In the genomic region with DNA sequence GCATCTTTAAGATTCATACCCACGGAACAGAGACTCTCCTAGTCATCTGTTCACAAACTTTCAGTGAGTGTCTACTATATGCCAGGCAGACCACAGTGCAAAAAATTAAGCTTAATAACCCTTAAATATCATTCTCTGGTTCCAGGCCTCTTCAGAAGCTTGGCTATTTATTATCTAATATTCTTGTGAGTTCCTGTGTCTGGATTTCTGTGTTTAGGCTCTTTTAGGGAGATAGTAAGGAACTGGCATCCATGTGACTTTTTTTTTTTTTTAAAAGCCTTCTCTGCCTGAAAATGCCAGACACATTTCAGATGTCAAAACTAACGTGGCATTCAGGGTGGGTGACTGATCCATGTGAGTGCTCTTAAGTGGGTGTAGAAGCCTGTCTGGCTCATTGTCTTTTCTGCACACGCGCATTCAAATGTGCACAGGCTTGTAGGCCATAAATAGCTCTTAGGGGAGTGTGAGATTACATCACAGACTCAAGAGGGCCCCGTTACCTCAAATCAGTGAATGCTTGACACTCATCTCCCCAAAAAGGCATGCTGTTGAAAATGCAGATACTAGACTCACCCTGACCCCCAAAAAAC, we compare ENCODE assay signal across 25 cellular contexts.
DNase-seq lines count a peak whose midpoint lies in the region; ATAC-seq and TF ChIP-seq lines count a peak whose summit lies in the region.
"Had no signal": no experiment of that assay in that cellular context is flagged by ENCODE, and none has a peak within 500 bp of the region (broad histone marks: within the 10 kb centered on the region; RNA-seq: fewer than 3 reads in every experiment).

No MANE protein-coding gene starts in this region.

- TF ChIP-seq CTCF in left ventricle myocardium inferior (IDR thresholded peaks at IDR 0.05; ENCODE audit: borderline replicate concordance): no peak
- TF ChIP-seq CTCF in osteocyte (IDR thresholded peaks at IDR 0.05): no peak

- H3K36me3 Mint-ChIP-seq in T-helper 17 cell (ENCODE audit: low read depth) (peaks cover 7% of the 10 kb centered on the region), osteocyte (ENCODE audit: unreplicated experiment) (peaks cover 10% of the 10 kb centered on the region)

- no peaks in the 10 kb centered on the region for H3K9me3 Mint-ChIP-seq in osteocyte (ENCODE audit: unreplicated experiment)
- H3K9me3 Mint-ChIP-seq: CD4-positive, alpha-beta T cell had no signal

- intact Hi-C loops in left ventricle myocardium inferior (cut with micrococcal nuclease): no loop called here

- ATAC-seq in GM18868 (IDR thresholded peaks at IDR 0.05; ENCODE audit: unreplicated experiment) (peak; percentile 76), T-helper 17 cell (no peak), GM18861 (IDR thresholded peaks at IDR 0.05; ENCODE audit: unreplicated experiment) (no peak), HG03460 (IDR thresholded peaks at IDR 0.05; ENCODE audit: unreplicated experiment) (no peak), HG03135 (IDR thresholded peaks at IDR 0.05; ENCODE audit: unreplicated experiment) (no peak)
- ATAC-seq: esophagus mucosa, HepG2, left lobe of liver, mucosa of descending colon had no signal

- H3K4me1 ChIP-seq in left ventricle myocardium inferior: peaks cover 64% of the 10 kb centered on the region

- H3K4me1 Mint-ChIP-seq in T-helper 17 cell (peaks cover 11% of the 10 kb centered on the region), osteocyte (ENCODE audit: unreplicated experiment) (no peaks in the 10 kb centered on the region)

- no peak overlapping the region for H3K4me3 ChIP-seq in left ventricle myocardium inferior
- H3K4me3 ChIP-seq: gastrocnemius medialis, mucosa of descending colon had no signal

- H3K27ac Mint-ChIP-seq in T-helper 17 cell: peak overlapping the region; percentile 62
- H3K27ac Mint-ChIP-seq in osteocyte (ENCODE audit: unreplicated experiment): no peak overlapping the region
- H3K27ac Mint-ChIP-seq: CD4-positive, alpha-beta T cell had no signal

- no peaks in the 10 kb centered on the region for H3K27me3 Mint-ChIP-seq in T-helper 17 cell
- H3K27me3 Mint-ChIP-seq in osteocyte (ENCODE audit: unreplicated experiment): no peaks in the 10 kb centered on the region
- H3K27me3 Mint-ChIP-seq: CD4-positive, alpha-beta T cell had no signal

- H3K9me3 ChIP-seq in T-helper 17 cell (ENCODE audit: control insufficient read depth, low read length, poor library complexity, severe bottlenecking): no peaks in the 10 kb centered on the region
- H3K9me3 ChIP-seq in left ventricle myocardium inferior (replicated peaks): no peaks in the 10 kb centered on the region
- H3K9me3 ChIP-seq: gastrocnemius medialis, mucosa of descending colon had no signal

- peak; percentile 47 for DNase-seq in Ammon's horn (ENCODE audit: low spot score)
- DNase-seq in T-helper 17 cell: no peak
- DNase-seq in left ventricle myocardium inferior: no peak
- no peak for DNase-seq in osteocyte (ENCODE audit: extremely low spot score, unreplicated experiment)
- DNase-seq: activated CD4-positive, alpha-beta T cell treated with anti-CD3 and anti-CD28 coated beads, Interleukin-2, amount 50 U/mL, for 4 hours; activated effector memory CD4-positive, alpha-beta T cell treated with anti-CD3 and anti-CD28 coated beads, Interleukin-2, amount 50 U/mL, for 16 hours; CD4-positive, alpha-beta T cell; gastrocnemius medialis; H7; mucosa of descending colon; NCI-H2081 treated with DMSO at 0.1 percent for 48 hours; NCI-H524; OCI-M1; SIG-M5; stimulated activated CD4-positive, alpha-beta T cell treated with anti-CD3 and anti-CD28 coated beads, Interleukin-12 subunit alpha, Interleukin-12 subunit beta, amount 100 ng/mL, for 4 hours; stimulated activated CD8-positive, alpha-beta memory T cell treated with anti-CD3 and anti-CD28 coated beads, Interleukin-4, amount 100 ng/mL, for 48 hours; substantia nigra had no signal

- H3K36me3 ChIP-seq in left ventricle myocardium inferior: no peaks in the 10 kb centered on the region
- H3K36me3 ChIP-seq: gastrocnemius medialis had no signal

- H3K4me3 Mint-ChIP-seq in T-helper 17 cell (no peak overlapping the region), osteocyte (ENCODE audit: unreplicated experiment) (no peak overlapping the region)
- H3K4me3 Mint-ChIP-seq: CD4-positive, alpha-beta T cell had no signal

- H3K27ac ChIP-seq in left ventricle myocardium inferior (replicated peaks): peak overlapping the region; percentile 60
- H3K27ac ChIP-seq: gastrocnemius medialis, VCaP had no signal

- H3K27me3 ChIP-seq in left ventricle myocardium inferior (ENCODE audit: low read depth): no peaks in the 10 kb centered on the region
- H3K27me3 ChIP-seq: gastrocnemius medialis had no signal
